In genomic region chr12:110102255-110102654, GRCh38 we compare ENCODE assay signal across 8 cellular contexts. TPM values are rescaled to one million over a fixed set of nuclear protein-coding genes. Genes with fewer than 3 reads are reported as not detected.
DNase-seq lines count a peak whose midpoint lies in the region; ATAC-seq and TF ChIP-seq lines count a peak whose summit lies in the region.

No MANE protein-coding gene starts in this region.

- H3K36me3 ChIP-seq in colonic mucosa (no peaks in the 10 kb centered on the region), mucosa of descending colon (ENCODE audit: low read depth) (no peaks in the 10 kb centered on the region)

- ATAC-seq in SK-N-SH treated with all-trans-retinoic acid at 6 μM for 48 hours: peak; percentile 87
- ATAC-seq in mucosa of descending colon: peak; percentile 59
- ATAC-seq in HG03354 (IDR thresholded peaks at IDR 0.05; ENCODE audit: poor library complexity, severe bottlenecking, unreplicated experiment): no peak

- intact Hi-C loops in colonic mucosa (cut with DNase I): loop anchor here (10.0 kb wide), 1 partner anchor 143 kb away; no protein-coding TSS in a partner anchor
- intact Hi-C loops in mucosa of descending colon (cut with DNase I, micrococcal nuclease): loop anchor here in 1 of 2 donors (5.0 kb wide), 1 partner anchor 330 kb away; no protein-coding TSS in a partner anchor

- H3K9ac ChIP-seq in colonic mucosa (ENCODE audit: low read depth in 2 of 2, low read length in 2 of 2): no peak overlapping the region

- H3K27ac ChIP-seq in colonic mucosa: no peak overlapping the region

- H3K4me1 ChIP-seq in colonic mucosa (no peaks in the 10 kb centered on the region), mucosa of descending colon (ENCODE audit: low read depth) (no peaks in the 10 kb centered on the region)

- H3K27me3 ChIP-seq in colonic mucosa: no peaks in the 10 kb centered on the region

- H3K9me3 ChIP-seq in colonic mucosa: no peaks in the 10 kb centered on the region
- no peaks in the 10 kb centered on the region for H3K9me3 ChIP-seq in mucosa of descending colon

- H3K4me3 ChIP-seq in colonic mucosa (no peak overlapping the region), mucosa of descending colon (no peak overlapping the region)

- DNase-seq in NCI-H2227 (lab: John Stamatoyannopoulos, UW; ENCODE audit: unreplicated experiment) (peak; percentile 66), NCI-H2227 treated with DMSO at 0.1 percent for 48 hours (lab: John Stamatoyannopoulos, UW) (no peak), LoVo (ENCODE audit: low spot score) (peak; percentile 34), colonic mucosa (peak; percentile 50), mucosa of descending colon (peak in 1 of 3 donors; percentile 52), cerebellar nuclear complex (lab: John Stamatoyannopoulos, UW) (no peak)

- TF ChIP-seq CTCF in colonic mucosa (IDR thresholded peaks at IDR 0.05) (no peak), mucosa of descending colon (IDR thresholded peaks at IDR 0.05) (no peak)

TF ChIP-seq in SK-N-SH treated with all-trans-retinoic acid at 6 μM for 48 hours, 23 proteins besides CTCF, POLR2A, EP300 and RAD21:
- TF ChIP-seq SNAI2 (CRISPR knock-in tag; IDR thresholded peaks at IDR 0.05): no peak
- no peak for TF ChIP-seq PATZ1 (CRISPR knock-in tag; IDR thresholded peaks at IDR 0.05; ENCODE audit: borderline replicate concordance)
- no peak for TF ChIP-seq ZFP3 (CRISPR knock-in tag; IDR thresholded peaks at IDR 0.05)
- TF ChIP-seq TSHZ2 (CRISPR knock-in tag; IDR thresholded peaks at IDR 0.05): no peak
- TF ChIP-seq CSRNP3 (CRISPR knock-in tag; IDR thresholded peaks at IDR 0.05): no peak
- no peak for TF ChIP-seq OSR1 (CRISPR knock-in tag; IDR thresholded peaks at IDR 0.05)
- no peak for TF ChIP-seq PPARA (CRISPR knock-in tag; IDR thresholded peaks at IDR 0.05; ENCODE audit: borderline replicate concordance)
- no peak for TF ChIP-seq BACH2 (CRISPR knock-in tag; IDR thresholded peaks at IDR 0.05; ENCODE audit: borderline replicate concordance)
- TF ChIP-seq ZNF70 (CRISPR knock-in tag; IDR thresholded peaks at IDR 0.05): no peak
- no peak for TF ChIP-seq POU6F1 (CRISPR knock-in tag; IDR thresholded peaks at IDR 0.05; ENCODE audit: borderline replicate concordance, low read depth)
- no peak for TF ChIP-seq ZNF565 (CRISPR knock-in tag; conservative IDR thresholded peaks at IDR 0.05; ENCODE audit: low read depth)
- no peak for TF ChIP-seq ZFP30 (CRISPR knock-in tag; IDR thresholded peaks at IDR 0.05)
- no peak for TF ChIP-seq ARNTL (CRISPR knock-in tag; IDR thresholded peaks at IDR 0.05; ENCODE audit: borderline replicate concordance, low read depth)
- TF ChIP-seq RARB (CRISPR knock-in tag; IDR thresholded peaks at IDR 0.05): no peak
- no peak for TF ChIP-seq GLIS3 (CRISPR knock-in tag; IDR thresholded peaks at IDR 0.05)

RNA-seq across cellular contexts. Expression of gene IFT81, which starts 21.9 kb away (rescaled TPM):
- total RNA-seq in colonic mucosa: 1 to 10 TPM; 4.2 to 5.3 TPM
- 10 to 100 TPM in 1 of 3 donors, 1 to 10 TPM in 2; 3.8 to 12.7 (median 6.3) TPM for total RNA-seq in mucosa of descending colon

RNA-seq across cellular contexts. Expression of gene C12orf76, which starts 53.9 kb away (rescaled TPM):
- total RNA-seq in colonic mucosa (1 to 10 TPM; 7.2 to 8.4 TPM), mucosa of descending colon (10 to 100 TPM in 1 of 3 donors, 1 to 10 TPM in 2; 8.5 to 12.5 (median 8.8) TPM)

Comparison
In these comparisons a context has a peak if more than half of its experiments do, and no peak if none do; other contexts are left out.
1. DNase-seq: peak in NCI-H2227 (single experiment), LoVo (single experiment) and colonic mucosa (single experiment); none in NCI-H2227 treated with DMSO at 0.1 percent for 48 hours (single experiment) and cerebellar nuclear complex (0 of 2).